ENCODE assay signal across 27 cellular contexts in the genomic region with DNA sequence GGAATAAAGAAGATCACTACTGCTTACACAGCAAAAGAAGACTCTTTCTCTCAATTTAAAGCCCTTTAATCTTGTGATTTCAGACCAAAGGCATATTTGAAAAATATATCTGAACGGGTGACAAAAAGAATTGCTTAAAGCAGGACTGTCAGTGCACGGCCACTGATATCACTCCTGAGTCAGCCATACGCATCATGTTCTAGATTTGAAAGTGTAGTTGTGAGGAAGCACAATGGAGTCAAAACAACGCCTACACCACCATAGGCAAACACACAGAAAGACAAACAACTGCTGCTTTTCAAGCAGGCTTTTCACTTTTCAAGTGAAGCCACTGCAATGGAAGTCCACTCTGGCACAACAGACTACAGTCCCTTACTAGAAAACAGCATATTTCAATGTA.
"Had no signal": no experiment of that assay in that cellular context is flagged by ENCODE, and none has a peak within 500 bp of the region (broad histone marks: within the 10 kb centered on the region; RNA-seq: fewer than 3 reads in every experiment).

No MANE protein-coding gene starts in this region.

- H3K36me3 ChIP-seq: neural progenitor cell had no signal

- H3K27ac ChIP-seq: body of pancreas, foreskin keratinocyte, neural progenitor cell, parathyroid adenoma, thyroid gland, upper lobe of right lung, WERI-Rb-1 had no signal

- ATAC-seq: activated CD4-positive, CD25-positive, alpha-beta regulatory T cell treated with anti-CD3 and anti-CD28 coated beads, Interleukin-2, amount 50 U/mL, for 24 hours; activated CD8-positive, alpha-beta T cell treated with anti-CD3 and anti-CD28 coated beads, Interleukin-2, amount 10 ng/mL, durations not matched to agents 7 days and 5 days; body of pancreas; foreskin keratinocyte; natural killer cell; SK-N-SH treated with all-trans-retinoic acid at 6 μM for 48 hours; T-helper 17 cell; upper lobe of right lung had no signal

- H3K4me3 ChIP-seq: body of pancreas, esophagus muscularis mucosa, heart left ventricle, lung, neural progenitor cell, psoas muscle, thyroid gland, upper lobe of right lung had no signal

- H3K9me3 ChIP-seq: body of pancreas, esophagus muscularis mucosa, heart left ventricle, psoas muscle, thyroid gland, upper lobe of right lung had no signal

- H3K27me3 ChIP-seq: body of pancreas, esophagus muscularis mucosa, foreskin keratinocyte, heart left ventricle, neural progenitor cell, thyroid gland, upper lobe of right lung had no signal

- H3K9me3 Mint-ChIP-seq: activated naive CD4-positive, alpha-beta T cell treated with anti-CD3 and anti-CD28 coated beads, Interleukin-2, amount 50 U/mL, for 24 hours; immature natural killer cell; natural killer cell; neural progenitor cell; stimulated activated naive CD8-positive, alpha-beta T cell treated with anti-CD3 and anti-CD28 coated beads, Interleukin-15, Interleukin-2, amounts not matched to agents 100 ng/mL and 50 ng/mL, for 24 hours had no signal

- H3K4me3 Mint-ChIP-seq: activated CD4-positive, alpha-beta T cell treated with anti-CD3 and anti-CD28 coated beads, Interleukin-2, amount 10 ng/mL, durations not matched to agents 24 days and 14 days; activated CD8-positive, alpha-beta T cell treated with anti-CD3 and anti-CD28 coated beads, Interleukin-2, amount 10 ng/mL, durations not matched to agents 7 days and 5 days; activated naive CD4-positive, alpha-beta T cell treated with anti-CD3 and anti-CD28 coated beads, Interleukin-2, amount 50 U/mL, for 24 hours; immature natural killer cell; natural killer cell; neural progenitor cell; stimulated activated naive CD8-positive, alpha-beta T cell treated with anti-CD3 and anti-CD28 coated beads, Interleukin-15, Interleukin-2, amounts not matched to agents 100 ng/mL and 50 ng/mL, for 24 hours; T-helper 17 cell had no signal

- H3K27me3 Mint-ChIP-seq: activated CD4-positive, alpha-beta T cell treated with anti-CD3 and anti-CD28 coated beads, Interleukin-2, amount 10 ng/mL, durations not matched to agents 24 days and 14 days; activated naive CD4-positive, alpha-beta T cell treated with anti-CD3 and anti-CD28 coated beads, Interleukin-2, amount 50 U/mL, for 24 hours; stimulated activated naive CD8-positive, alpha-beta T cell treated with anti-CD3 and anti-CD28 coated beads, Interleukin-15, Interleukin-2, amounts not matched to agents 100 ng/mL and 50 ng/mL, for 24 hours; T-helper 17 cell had no signal

- H3K27ac Mint-ChIP-seq: activated CD4-positive, alpha-beta T cell treated with anti-CD3 and anti-CD28 coated beads, Interleukin-2, amount 10 ng/mL, durations not matched to agents 24 days and 14 days; activated CD8-positive, alpha-beta T cell treated with anti-CD3 and anti-CD28 coated beads, Interleukin-2, amount 10 ng/mL, durations not matched to agents 7 days and 5 days; activated naive CD4-positive, alpha-beta T cell treated with anti-CD3 and anti-CD28 coated beads, Interleukin-2, amount 50 U/mL, for 24 hours; natural killer cell; neural progenitor cell; stimulated activated naive CD8-positive, alpha-beta T cell treated with anti-CD3 and anti-CD28 coated beads, Interleukin-15, Interleukin-2, amounts not matched to agents 100 ng/mL and 50 ng/mL, for 24 hours; T-helper 17 cell had no signal

- H3K9ac ChIP-seq: neural progenitor cell, parathyroid adenoma had no signal

- DNase-seq: activated CD4-positive, alpha-beta T cell treated with anti-CD3 and anti-CD28 coated beads, Interleukin-2, amount 10 ng/mL, durations not matched to agents 24 days and 14 days; activated CD8-positive, alpha-beta T cell treated with anti-CD3 and anti-CD28 coated beads, Interleukin-2, amount 10 ng/mL, durations not matched to agents 7 days and 5 days; anterior cingulate cortex; body of pancreas; caudate nucleus; foreskin keratinocyte; immature natural killer cell; mesendoderm; natural killer cell; occipital lobe; psoas muscle; stimulated activated CD4-positive, alpha-beta T cell treated with anti-CD3 and anti-CD28 coated beads, Interleukin-2, amount 100 ng/mL, for 48 hours; substantia nigra; T-helper 17 cell; T1000; thyroid gland; upper lobe of right lung; WERI-Rb-1 had no signal

- H3K4me2 ChIP-seq: neural progenitor cell had no signal

- H3K4me1 ChIP-seq: body of pancreas, foreskin keratinocyte, neural progenitor cell, parathyroid adenoma, thyroid gland, upper lobe of right lung had no signal

- H3K79me2 ChIP-seq: parathyroid adenoma had no signal

- H2AFZ ChIP-seq: neural progenitor cell, parathyroid adenoma had no signal

- H3K4me1 Mint-ChIP-seq: activated naive CD4-positive, alpha-beta T cell treated with anti-CD3 and anti-CD28 coated beads, Interleukin-2, amount 50 U/mL, for 24 hours; neural progenitor cell had no signal
